In genomic region chr16:70065746-70066658, GRCh38 we compare ENCODE assay signal across 8 cellular contexts. TPM values are rescaled to one million over a fixed set of nuclear protein-coding genes. Genes with fewer than 3 reads are reported as not detected.
A peak's percentile ranks its signal among the peaks of the same experiment; 100 is the strongest.
DNase-seq lines count a peak whose midpoint lies in the region; ATAC-seq and TF ChIP-seq lines count a peak whose summit lies in the region.
"Not testable (repeated sequence)": the region's sequence is repeated elsewhere in the genome, so short reads cannot be mapped to it uniquely, and the experiment has no call there.

No MANE protein-coding gene starts in this region.

- H3K9me3 ChIP-seq in CD4-positive, alpha-beta memory T cell (ENCODE audit: control insufficient read depth in 1 of 2, low read length in 2 of 2); liver (ENCODE audit: control insufficient read depth in 4 of 4, low read length in 3 of 4): not testable (repeated sequence)

- POLR2A ChIA-PET in CD4-positive, alpha-beta memory T cell (lab: Charles Lee; ENCODE audit: partially characterized antibody): interaction anchor here (1.0 to 1.1 kb wide), 2 partner anchors 40 to 49 kb away, joined by 3 to 5 read pairs; no protein-coding TSS in a partner anchor

- DNase-seq in CD4-positive, alpha-beta memory T cell: peak; percentile 92 to 94 (median 93)
- peak; percentile 48 for DNase-seq in NCI-H748 treated with DMSO at 0.1 percent for 48 hours (lab: John Stamatoyannopoulos, UW)
- DNase-seq in activated CD4-positive, alpha-beta T cell treated with anti-CD3 and anti-CD28 coated beads, Interleukin-2, amount 50 U/mL, for 4 hours: peak; percentile 92 to 94
- DNase-seq in dermis blood vessel endothelial cell: peak; percentile 88
- DNase-seq in stimulated activated CD4-positive, alpha-beta T cell treated with anti-CD3 and anti-CD28 coated beads, Interleukin-4, amount 100 ng/mL, for 1 hour: peak; percentile 93

- peak overlapping the region in 1 of 2 donors; percentile 62 for H3K4me3 ChIP-seq in CD4-positive, alpha-beta memory T cell (ENCODE audit: low read length in 2 of 2)
- peak overlapping the region; percentile 63 to 75 (median 66) for H3K4me3 ChIP-seq in liver (ENCODE audit: low read depth in 1 of 3, low read length in 3 of 3)

- ATAC-seq in GM19463 (IDR thresholded peaks at IDR 0.05; ENCODE audit: unreplicated experiment): peak; percentile 94
- peak; percentile 36 for ATAC-seq in HG03575 (IDR thresholded peaks at IDR 0.05; ENCODE audit: extremely low read depth, insufficient number of reproducible peaks, low FRiP score, unreplicated experiment)

- peak overlapping the region; percentile 53 to 74 for H3K9ac ChIP-seq in liver (ENCODE audit: low read depth in 1 of 2, low read length in 2 of 2)

- H3K36me3 ChIP-seq in CD4-positive, alpha-beta memory T cell (ENCODE audit: insufficient read depth, low read length); liver (ENCODE audit: control insufficient read depth in 4 of 4, insufficient read depth in 3 of 4, low read depth in 1 of 4, low read length in 3 of 4): not testable (repeated sequence)

- H3K4me1 ChIP-seq in CD4-positive, alpha-beta memory T cell (ENCODE audit: insufficient read depth, low read length): not testable (repeated sequence)
- peaks cover 7 to 23% (median 18%) of the 10 kb centered on the region in 4 donors for H3K4me1 ChIP-seq in liver (ENCODE audit: control insufficient read depth in 4 of 4, insufficient read depth in 4 of 4, low read length in 3 of 4)

- CTCF ChIA-PET in CD4-positive, alpha-beta memory T cell (lab: Charles Lee; ENCODE audit: partially characterized antibody): not testable (repeated sequence)

- peaks cover 3 to 11% (median 8%) of the 10 kb centered on the region in 4 donors for H3K4me1 Mint-ChIP-seq in CD4-positive, alpha-beta memory T cell

- not testable (repeated sequence) for H3K9me3 Mint-ChIP-seq in CD4-positive, alpha-beta memory T cell

- H3K27me3 Mint-ChIP-seq in CD4-positive, alpha-beta memory T cell: not testable (repeated sequence)

- under 1% methylated on average over 62 of the region's 62 CpGs for WGBS in liver

- not testable (repeated sequence) for TF ChIP-seq CTCF in liver (IDR thresholded peaks at IDR 0.05; ENCODE audit: low read depth, low read length, missing input control)

- H3K27me3 ChIP-seq in CD4-positive, alpha-beta memory T cell (ENCODE audit: insufficient read depth, low read length); liver (ENCODE audit: control insufficient read depth in 4 of 4, insufficient read depth in 4 of 4, low read length in 3 of 4): not testable (repeated sequence)

- TF ChIP-seq RAD21 in liver (IDR thresholded peaks at IDR 0.05): peak in 1 of 2 donors; percentile 23

- H3K4me3 Mint-ChIP-seq in CD4-positive, alpha-beta memory T cell: peak overlapping the region; percentile 87 to 94 (median 90)

- peak overlapping the region; percentile 83 to 98 (median 94) for H3K27ac Mint-ChIP-seq in CD4-positive, alpha-beta memory T cell

- peak overlapping the region; percentile 73 for H3K27ac ChIP-seq in CD4-positive, alpha-beta memory T cell (ENCODE audit: low read depth, low read length)
- peak overlapping the region; percentile 76 to 79 for H3K27ac ChIP-seq in liver (ENCODE audit: low read depth in 1 of 2, low read length in 2 of 2)

- intact Hi-C loops in CD4-positive, alpha-beta memory T cell (cut with micrococcal nuclease): loop anchor here (2.0 kb wide), 1 partner anchor 49 kb away; the partner anchor contains the start of gene PDPR

- not testable (repeated sequence) for H3K36me3 Mint-ChIP-seq in CD4-positive, alpha-beta memory T cell

TF ChIP-seq in liver, 16 proteins besides CTCF, POLR2A, EP300 and RAD21:
- TF ChIP-seq SP1 (IDR thresholded peaks at IDR 0.05): peak; percentile 24
TF ChIP-seq in liver: peak in this region for 1; not testable (repeated sequence) for 15.

RNA-seq across cellular contexts. Expression of gene PDPR, which starts 48.1 kb away (rescaled TPM):
- total RNA-seq in CD4-positive, alpha-beta memory T cell: 10 to 100 TPM; 35.6 to 37.0 TPM
- 10 to 100 TPM in 1 of 2 donors, 1 to 10 TPM in 1; 4.4 to 11.9 TPM for polyA plus RNA-seq in CD4-positive, alpha-beta memory T cell
- 53.1 and 61.6 TPM in 2 replicates for total RNA-seq in dermis blood vessel endothelial cell
- 10 to 100 TPM in 1 of 2 donors, 1 to 10 TPM in 1; 9.6 to 13.5 TPM for total RNA-seq in liver
- 1 to 10 TPM; 2.2 to 3.4 TPM for polyA plus RNA-seq in liver
